Comparison of ENCODE assay signal across 16 cellular contexts in the genomic region with DNA sequence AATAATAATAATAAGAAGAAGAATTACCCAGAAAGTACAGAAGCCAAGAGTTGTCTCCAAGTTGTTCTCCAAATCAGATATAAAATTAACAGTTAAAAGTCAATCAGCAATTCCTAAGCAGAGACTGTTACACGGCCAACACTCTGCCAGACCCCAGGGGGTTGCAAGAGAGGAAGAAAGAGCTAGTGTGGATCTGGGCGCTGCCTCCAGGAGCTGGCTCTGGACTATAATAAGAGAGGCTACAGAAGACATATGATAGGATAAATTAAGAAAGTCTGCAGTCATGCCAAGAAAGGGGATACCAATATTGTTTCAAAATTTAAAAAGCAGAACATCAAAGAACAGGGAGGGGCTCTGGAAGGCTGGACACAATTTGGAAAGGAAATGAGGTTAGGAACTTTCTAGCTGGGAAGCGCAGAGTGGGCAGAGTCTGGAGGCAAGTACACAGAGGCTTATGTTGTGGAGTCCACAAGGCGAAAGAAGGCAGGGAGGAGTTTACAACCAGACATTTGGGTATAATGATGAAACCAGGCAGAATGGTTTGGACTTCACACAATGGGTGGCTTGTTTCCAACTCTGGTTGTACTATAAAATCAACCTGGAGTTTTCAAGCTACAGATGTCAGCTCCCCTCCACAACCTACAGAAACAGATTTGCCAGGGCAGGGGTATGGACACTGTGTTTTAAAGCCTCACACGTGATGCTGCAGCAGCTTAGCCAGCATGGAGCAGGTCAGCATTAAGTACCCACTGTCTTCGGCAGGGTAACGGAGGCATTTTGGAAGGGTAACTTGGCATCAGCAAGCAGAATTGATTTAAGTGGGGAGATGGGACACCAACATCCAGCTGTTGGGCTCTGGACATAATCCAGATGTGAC. TPM values are rescaled to one million over a fixed set of nuclear protein-coding genes. Genes with fewer than 3 reads are reported as not detected.
DNase-seq lines count a peak whose midpoint lies in the region; ATAC-seq lines count a peak whose summit lies in the region.
"Had no signal": no experiment of that assay in that cellular context is flagged by ENCODE, and none has a peak within 500 bp of the region (broad histone marks: within the 10 kb centered on the region; RNA-seq: fewer than 3 reads in every experiment).

No MANE protein-coding gene starts in this region.

- peak overlapping the region; percentile 0 for H3K27ac Mint-ChIP-seq in activated naive CD4-positive, alpha-beta T cell treated with anti-CD3 and anti-CD28 coated beads, Interleukin-2, amount 50 U/mL, for 24 hours
- no peak overlapping the region for H3K27ac Mint-ChIP-seq in activated naive CD4-positive, alpha-beta T cell treated with anti-CD3 and anti-CD28 coated beads, Interleukin-2, amount 10 ng/mL, durations not matched to agents 7 days and 5 days
- no peak overlapping the region for H3K27ac Mint-ChIP-seq in activated CD4-positive, alpha-beta memory T cell treated with anti-CD3 and anti-CD28 coated beads for 36 hours
- H3K27ac Mint-ChIP-seq in effector memory CD8-positive, alpha-beta T cell, result no peak overlapping the region
- H3K27ac Mint-ChIP-seq: type B pancreatic cell had no signal

- H3K4me3 Mint-ChIP-seq in activated naive CD4-positive, alpha-beta T cell treated with anti-CD3 and anti-CD28 coated beads, Interleukin-2, amount 50 U/mL, for 24 hours, result no peak overlapping the region
- H3K4me3 Mint-ChIP-seq in activated naive CD4-positive, alpha-beta T cell treated with anti-CD3 and anti-CD28 coated beads, Interleukin-2, amount 10 ng/mL, durations not matched to agents 7 days and 5 days, result no peak overlapping the region
- H3K4me3 Mint-ChIP-seq in activated CD4-positive, alpha-beta memory T cell treated with anti-CD3 and anti-CD28 coated beads for 36 hours, result no peak overlapping the region
- no peak overlapping the region for H3K4me3 Mint-ChIP-seq in effector memory CD8-positive, alpha-beta T cell
- H3K4me3 Mint-ChIP-seq: type B pancreatic cell had no signal

- POLR2A ChIA-PET in activated CD4-positive, alpha-beta memory T cell treated with anti-CD3 and anti-CD28 coated beads for 36 hours (lab: Charles Lee), result no interaction called here

- CTCF ChIA-PET in activated naive CD4-positive, alpha-beta T cell treated with anti-CD3 and anti-CD28 coated beads, Interleukin-2, amount 10 ng/mL, durations not matched to agents 7 days and 5 days (lab: Charles Lee), result interaction anchor here (1.2 kb wide), 1 partner anchor 57 kb away, joined by 3 read pairs; no protein-coding TSS in a partner anchor
- CTCF ChIA-PET in activated CD4-positive, alpha-beta memory T cell treated with anti-CD3 and anti-CD28 coated beads for 36 hours (lab: Charles Lee), result interaction anchor here (1.0 kb wide), 1 partner anchor 57 kb away, joined by 3 read pairs; no protein-coding TSS in a partner anchor

- ATAC-seq in effector memory CD8-positive, alpha-beta T cell (replicated peaks), result no peak
- ATAC-seq: left lobe of liver had no signal

- H3K4me1 Mint-ChIP-seq in activated naive CD4-positive, alpha-beta T cell treated with anti-CD3 and anti-CD28 coated beads, Interleukin-2, amount 50 U/mL, for 24 hours, result no peaks in the 10 kb centered on the region
- no peaks in the 10 kb centered on the region for H3K4me1 Mint-ChIP-seq in activated naive CD4-positive, alpha-beta T cell treated with anti-CD3 and anti-CD28 coated beads, Interleukin-2, amount 10 ng/mL, durations not matched to agents 7 days and 5 days
- peaks cover 4% of the 10 kb centered on the region for H3K4me1 Mint-ChIP-seq in activated CD4-positive, alpha-beta memory T cell treated with anti-CD3 and anti-CD28 coated beads for 36 hours (ENCODE audit: low read depth)
- H3K4me1 Mint-ChIP-seq in effector memory CD8-positive, alpha-beta T cell (ENCODE audit: low read depth in 2 of 2), result peaks cover 8 to 9% of the 10 kb centered on the region in 2 donors

- H3K36me3 Mint-ChIP-seq in activated naive CD4-positive, alpha-beta T cell treated with anti-CD3 and anti-CD28 coated beads, Interleukin-2, amount 50 U/mL, for 24 hours, result peaks cover 29% of the 10 kb centered on the region
- peaks cover 3% of the 10 kb centered on the region for H3K36me3 Mint-ChIP-seq in activated naive CD4-positive, alpha-beta T cell treated with anti-CD3 and anti-CD28 coated beads, Interleukin-2, amount 10 ng/mL, durations not matched to agents 7 days and 5 days
- H3K36me3 Mint-ChIP-seq in activated CD4-positive, alpha-beta memory T cell treated with anti-CD3 and anti-CD28 coated beads for 36 hours, result peaks cover 30% of the 10 kb centered on the region
- no peaks in the 10 kb centered on the region for H3K36me3 Mint-ChIP-seq in effector memory CD8-positive, alpha-beta T cell (ENCODE audit: insufficient read depth)
- H3K36me3 Mint-ChIP-seq: type B pancreatic cell had no signal

- H3K9me3 Mint-ChIP-seq in activated naive CD4-positive, alpha-beta T cell treated with anti-CD3 and anti-CD28 coated beads, Interleukin-2, amount 50 U/mL, for 24 hours, result peaks cover 5% of the 10 kb centered on the region
- peaks cover 1% of the 10 kb centered on the region for H3K9me3 Mint-ChIP-seq in activated naive CD4-positive, alpha-beta T cell treated with anti-CD3 and anti-CD28 coated beads, Interleukin-2, amount 10 ng/mL, durations not matched to agents 7 days and 5 days
- H3K9me3 Mint-ChIP-seq in activated CD4-positive, alpha-beta memory T cell treated with anti-CD3 and anti-CD28 coated beads for 36 hours, result peaks cover 14% of the 10 kb centered on the region
- H3K9me3 Mint-ChIP-seq in effector memory CD8-positive, alpha-beta T cell, result peaks cover 0 to 2% of the 10 kb centered on the region in 2 donors
- H3K9me3 Mint-ChIP-seq: type B pancreatic cell had no signal

- no peak for DNase-seq in activated naive CD4-positive, alpha-beta T cell treated with anti-CD3 and anti-CD28 coated beads, Interleukin-2, amount 10 ng/mL, durations not matched to agents 7 days and 5 days
- no peak for DNase-seq in caudate nucleus (lab: John Stamatoyannopoulos, UW)
- peak; percentile 32 for DNase-seq in superior temporal gyrus (ENCODE audit: extremely low spot score)
- no peak for DNase-seq in activated T-cell treated with anti-CD3 and anti-CD28 coated beads, Interleukin-2, amount 50 U/mL, for 48 hours
- DNase-seq in activated CD4-positive, alpha-beta memory T cell treated with anti-CD3 and anti-CD28 coated beads for 36 hours, result no peak
- no peak for DNase-seq in effector memory CD8-positive, alpha-beta T cell
- DNase-seq: ACHN; activated CD8-positive, alpha-beta memory T cell treated with anti-CD3 and anti-CD28 coated beads for 24 hours; activated naive CD4-positive, alpha-beta T cell; NCI-H2081; SIG-M5 had no signal

- H3K27ac ChIP-seq in caudate nucleus (ENCODE audit: low read depth, low read length) (peak overlapping the region; percentile 0), layer of hippocampus (ENCODE audit: low read depth, low read length) (peak overlapping the region; percentile 33)
- H3K27ac ChIP-seq: foreskin keratinocyte had no signal

- intact Hi-C loops in activated CD4-positive, alpha-beta memory T cell treated with anti-CD3 and anti-CD28 coated beads for 36 hours (cut with micrococcal nuclease), result no loop called here

- no peaks in the 10 kb centered on the region for H3K27me3 ChIP-seq in layer of hippocampus (ENCODE audit: control insufficient read depth, insufficient read depth, low read length)
- H3K27me3 ChIP-seq: foreskin keratinocyte had no signal

- no peaks in the 10 kb centered on the region for H3K27me3 Mint-ChIP-seq in activated naive CD4-positive, alpha-beta T cell treated with anti-CD3 and anti-CD28 coated beads, Interleukin-2, amount 50 U/mL, for 24 hours
- H3K27me3 Mint-ChIP-seq in activated naive CD4-positive, alpha-beta T cell treated with anti-CD3 and anti-CD28 coated beads, Interleukin-2, amount 10 ng/mL, durations not matched to agents 7 days and 5 days, result no peaks in the 10 kb centered on the region
- no peaks in the 10 kb centered on the region for H3K27me3 Mint-ChIP-seq in activated CD4-positive, alpha-beta memory T cell treated with anti-CD3 and anti-CD28 coated beads for 36 hours
- H3K27me3 Mint-ChIP-seq in effector memory CD8-positive, alpha-beta T cell, result no peaks in the 10 kb centered on the region
- H3K27me3 Mint-ChIP-seq: type B pancreatic cell had no signal

RNA-seq across cellular contexts. Expression of a gene that starts 49.4 kb away (rescaled TPM):
- 10 to 100 TPM; 14.9 to 15.2 TPM for total RNA-seq in activated CD4-positive, alpha-beta memory T cell treated with anti-CD3 and anti-CD28 coated beads for 36 hours
